Comparison of ENCODE assay signal across 26 cellular contexts in the genomic region with DNA sequence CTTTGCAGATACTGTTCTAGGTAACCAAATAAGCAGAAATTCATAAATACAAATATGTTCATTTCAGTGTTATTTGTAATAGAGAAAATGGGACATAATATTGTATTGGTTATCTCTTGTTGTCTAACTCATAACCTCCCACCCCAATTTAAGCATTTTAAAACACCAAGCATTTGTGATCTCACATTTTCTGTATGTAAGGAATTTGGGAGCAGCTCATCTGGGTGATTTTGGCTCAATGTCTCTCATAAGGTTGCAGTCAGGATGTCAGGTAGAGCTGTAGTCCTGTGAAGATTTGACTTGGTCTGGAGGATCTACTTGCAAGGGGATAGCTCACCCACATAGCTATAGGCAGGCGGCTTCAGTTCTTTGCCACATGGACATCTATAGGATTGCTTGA.
"Had no signal": no experiment of that assay in that cellular context is flagged by ENCODE, and none has a peak within 500 bp of the region (broad histone marks: within the 10 kb centered on the region; RNA-seq: fewer than 3 reads in every experiment).

No MANE protein-coding gene starts in this region.

- H3K9me3 Mint-ChIP-seq: natural killer cell treated with Interleukin-12 subunit alpha and Interleukin-12 subunit beta and Interleukin-15 and Interleukin-18, amount 100 ng/mL, for 72 hours; stimulated activated effector memory CD8-positive, alpha-beta T cell treated with anti-CD3 and anti-CD28 coated beads, Interleukin-12 subunit alpha, Interleukin-12 subunit beta, amount 100 ng/mL, for 72 hours; stimulated activated naive CD8-positive, alpha-beta T cell treated with anti-CD3 and anti-CD28 coated beads, Interleukin-15, Interleukin-2, amounts not matched to agents 100 ng/mL and 50 ng/mL, for 24 hours had no signal

- H3K36me3 Mint-ChIP-seq: natural killer cell treated with Interleukin-12 subunit alpha and Interleukin-12 subunit beta and Interleukin-15 and Interleukin-18, amount 100 ng/mL, for 72 hours had no signal

- H3K27me3 ChIP-seq: heart right ventricle, hepatocyte, left lung, ovary, spleen, suprapubic skin, tibial artery, upper lobe of right lung had no signal

- H2AFZ ChIP-seq: hepatocyte had no signal

- H3K9me3 ChIP-seq: left lung, lower lobe of right lung, ovary, suprapubic skin, thoracic aorta, tibial artery, upper lobe of right lung had no signal

- ATAC-seq: heart right ventricle; left colon; left lung; lower lobe of right lung; mucosa of descending colon; naive thymus-derived CD4-positive, alpha-beta T cell; natural killer cell treated with Interleukin-12 subunit alpha and Interleukin-12 subunit beta and Interleukin-15 and Interleukin-18, amount 100 ng/mL, for 72 hours; right cardiac atrium; sciatic nerve; upper lobe of right lung had no signal

- H3K4me1 ChIP-seq: tibial artery, upper lobe of right lung had no signal

- H3K27ac ChIP-seq: heart right ventricle, hepatocyte, left lung, lower lobe of right lung, ovary, spleen, suprapubic skin, thoracic aorta, tibial artery, upper lobe of right lung had no signal

- H3K27ac Mint-ChIP-seq: natural killer cell treated with Interleukin-12 subunit alpha and Interleukin-12 subunit beta and Interleukin-15 and Interleukin-18, amount 100 ng/mL, for 72 hours; progenitor cell of endocrine pancreas; stimulated activated effector memory CD8-positive, alpha-beta T cell treated with anti-CD3 and anti-CD28 coated beads, Interleukin-12 subunit alpha, Interleukin-12 subunit beta, amount 100 ng/mL, for 72 hours; stimulated activated naive CD8-positive, alpha-beta T cell treated with anti-CD3 and anti-CD28 coated beads, Interleukin-15, Interleukin-2, amounts not matched to agents 100 ng/mL and 50 ng/mL, for 24 hours had no signal

- H3K4me3 Mint-ChIP-seq: naive thymus-derived CD4-positive, alpha-beta T cell; natural killer cell treated with Interleukin-12 subunit alpha and Interleukin-12 subunit beta and Interleukin-15 and Interleukin-18, amount 100 ng/mL, for 72 hours; stimulated activated effector memory CD8-positive, alpha-beta T cell treated with anti-CD3 and anti-CD28 coated beads, Interleukin-12 subunit alpha, Interleukin-12 subunit beta, amount 100 ng/mL, for 72 hours; stimulated activated naive CD8-positive, alpha-beta T cell treated with anti-CD3 and anti-CD28 coated beads, Interleukin-15, Interleukin-2, amounts not matched to agents 100 ng/mL and 50 ng/mL, for 24 hours had no signal

- H3K36me3 ChIP-seq: ovary, thoracic aorta, upper lobe of right lung had no signal

- H3K4me3 ChIP-seq: heart right ventricle, hepatocyte, left lung, lower lobe of right lung, mucosa of descending colon, ovary, spleen, suprapubic skin, thoracic aorta, tibial artery, upper lobe of right lung had no signal

- H3K4me2 ChIP-seq: hepatocyte had no signal

- H3K27me3 Mint-ChIP-seq: naive thymus-derived CD4-positive, alpha-beta T cell; natural killer cell treated with Interleukin-12 subunit alpha and Interleukin-12 subunit beta and Interleukin-15 and Interleukin-18, amount 100 ng/mL, for 72 hours; progenitor cell of endocrine pancreas; stimulated activated naive CD8-positive, alpha-beta T cell treated with anti-CD3 and anti-CD28 coated beads, Interleukin-15, Interleukin-2, amounts not matched to agents 100 ng/mL and 50 ng/mL, for 24 hours had no signal

- DNase-seq: heart right ventricle; kidney glomerular epithelial cell; left colon; left lung; lower lobe of right lung; mammary epithelial cell; mesendoderm; midbrain; mucosa of descending colon; naive thymus-derived CD4-positive, alpha-beta T cell; ovary; right cardiac atrium; small intestine; spleen; stimulated activated CD4-positive, alpha-beta T cell treated with anti-CD3 and anti-CD28 coated beads, Interleukin-4, amount 100 ng/mL, for 24 hours; stimulated activated naive CD4-positive, alpha-beta T cell; tibial artery; upper lobe of right lung had no signal
